2 cellular contexts compared by ENCODE assay signal in the genomic region with DNA sequence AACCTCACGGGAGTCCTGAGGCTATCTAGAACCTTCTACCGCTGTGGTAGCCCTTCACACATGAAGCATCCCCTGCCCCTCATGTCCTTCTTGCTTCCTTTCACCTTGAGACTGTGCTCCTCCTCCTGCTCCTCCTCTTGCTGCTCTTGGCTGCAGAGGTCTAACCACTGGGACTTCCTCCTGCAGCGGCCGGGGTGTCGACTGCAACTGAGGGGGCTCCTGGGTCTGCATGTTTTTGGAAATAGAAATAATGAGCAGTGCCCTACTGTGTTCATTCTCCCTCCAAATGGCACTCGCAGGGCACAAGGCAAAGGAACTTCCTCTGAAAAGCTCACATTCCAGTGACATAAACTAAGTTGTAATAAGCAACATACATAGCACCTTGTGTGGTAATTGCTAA.
TF ChIP-seq lines count a peak whose summit lies in the region.

No MANE protein-coding gene starts in this region.

TF ChIP-seq in H1, 55 proteins besides CTCF, POLR2A, EP300 and RAD21:
- no peak for TF ChIP-seq CHD2 (IDR thresholded peaks at IDR 0.05; ENCODE audit: low read length)
- no peak for TF ChIP-seq KDM5A (IDR thresholded peaks at IDR 0.05; ENCODE audit: low read length)
- TF ChIP-seq SIX5 (IDR thresholded peaks at IDR 0.05; ENCODE audit: low read depth, low read length): no peak
- no peak for TF ChIP-seq SP4 (IDR thresholded peaks at IDR 0.05; ENCODE audit: low read length)
- no peak for TF ChIP-seq NANOG (IDR thresholded peaks at IDR 0.05; ENCODE audit: insufficient read depth, low read depth, low read length, poor library complexity, severe bottlenecking)
- TF ChIP-seq SAP30 (IDR thresholded peaks at IDR 0.05; ENCODE audit: insufficient read depth, insufficient replicate concordance, low read length): no peak

TF ChIP-seq in SK-N-SH, 30 proteins besides CTCF, POLR2A, EP300 and RAD21:
- TF ChIP-seq TEAD4 (IDR thresholded peaks at IDR 0.05; ENCODE audit: borderline replicate concordance, insufficient read depth) (no peak), NFIC (IDR thresholded peaks at IDR 0.05; ENCODE audit: borderline replicate concordance) (no peak)
TF ChIP-seq in SK-N-SH: peak in this region for 0.
